ENCODE assay signal across 15 cellular contexts in genomic region chr9:38285236-38285635, GRCh38.
"Had no signal": no experiment of that assay in that cellular context is flagged by ENCODE, and none has a peak within 500 bp of the region (broad histone marks: within the 10 kb centered on the region; RNA-seq: fewer than 3 reads in every experiment).

No MANE protein-coding gene starts in this region.

- H3K4me3 Mint-ChIP-seq: activated CD4-positive, alpha-beta memory T cell treated with anti-CD3 and anti-CD28 coated beads for 36 hours; activated CD4-positive, alpha-beta T cell treated with anti-CD3 and anti-CD28 coated beads, Interleukin-2, amount 10 ng/mL, durations not matched to agents 7 days and 5 days; activated naive CD4-positive, alpha-beta T cell treated with anti-CD3 and anti-CD28 coated beads, Interleukin-2, amount 50 U/mL, for 24 hours; T-helper 17 cell had no signal

- ATAC-seq: T-helper 17 cell had no signal

- H3K27ac ChIP-seq: KMS-11 had no signal

- H3K4me1 Mint-ChIP-seq: activated naive CD4-positive, alpha-beta T cell treated with anti-CD3 and anti-CD28 coated beads, Interleukin-2, amount 50 U/mL, for 24 hours had no signal

- H3K27me3 Mint-ChIP-seq: activated CD4-positive, alpha-beta T cell treated with anti-CD3 and anti-CD28 coated beads, Interleukin-2, amount 10 ng/mL, durations not matched to agents 7 days and 5 days; activated naive CD4-positive, alpha-beta T cell treated with anti-CD3 and anti-CD28 coated beads, Interleukin-2, amount 50 U/mL, for 24 hours had no signal

- H3K9me3 Mint-ChIP-seq: activated CD4-positive, alpha-beta memory T cell treated with anti-CD3 and anti-CD28 coated beads for 36 hours; activated CD4-positive, alpha-beta T cell treated with anti-CD3 and anti-CD28 coated beads, Interleukin-2, amount 10 ng/mL, durations not matched to agents 7 days and 5 days; activated naive CD4-positive, alpha-beta T cell treated with anti-CD3 and anti-CD28 coated beads, Interleukin-2, amount 50 U/mL, for 24 hours had no signal

- H3K36me3 Mint-ChIP-seq: activated CD4-positive, alpha-beta memory T cell treated with anti-CD3 and anti-CD28 coated beads for 36 hours; activated naive CD4-positive, alpha-beta T cell treated with anti-CD3 and anti-CD28 coated beads, Interleukin-2, amount 50 U/mL, for 24 hours had no signal

- H3K9ac ChIP-seq: KMS-11 had no signal

- H3K27ac Mint-ChIP-seq: activated CD4-positive, alpha-beta memory T cell treated with anti-CD3 and anti-CD28 coated beads for 36 hours; activated CD4-positive, alpha-beta T cell treated with anti-CD3 and anti-CD28 coated beads, Interleukin-2, amount 10 ng/mL, durations not matched to agents 7 days and 5 days; activated naive CD4-positive, alpha-beta T cell treated with anti-CD3 and anti-CD28 coated beads, Interleukin-2, amount 50 U/mL, for 24 hours; T-helper 17 cell had no signal

- H3K4me2 ChIP-seq: KMS-11 had no signal

- DNase-seq: activated CD4-positive, alpha-beta memory T cell treated with anti-CD3 and anti-CD28 coated beads for 36 hours; activated CD4-positive, alpha-beta T cell treated with anti-CD3 and anti-CD28 coated beads, Interleukin-2, amount 10 ng/mL, durations not matched to agents 7 days and 5 days; activated CD4-positive, CD25-positive, alpha-beta regulatory T cell; activated CD8-positive, alpha-beta memory T cell treated with anti-CD3 and anti-CD28 coated beads, Interleukin-2, amount 50 U/mL, for 4 hours; activated T-cell treated with anti-CD3 and anti-CD28 coated beads, Interleukin-2, amount 50 U/mL, for 1 hour; aorta; central memory CD4-positive, alpha-beta T cell; IMR-90; NCI-H2171; NCI-H526; SIG-M5; T-helper 17 cell; T1000 had no signal
